Comparison of ENCODE assay signal across 8 cellular contexts in genomic region chr3:24678441-24678865, GRCh38.
DNase-seq lines count a peak whose midpoint lies in the region; ATAC-seq lines count a peak whose summit lies in the region.

No MANE protein-coding gene starts in this region.

- ATAC-seq in GM18499 (IDR thresholded peaks at IDR 0.05; ENCODE audit: insufficient read depth, unreplicated experiment): peak; percentile 37
- peak; percentile 45 for ATAC-seq in HG03378 (IDR thresholded peaks at IDR 0.05; ENCODE audit: unreplicated experiment)
- ATAC-seq in GM21786 (IDR thresholded peaks at IDR 0.05; ENCODE audit: unreplicated experiment): no peak

- no peaks in the 10 kb centered on the region for H3K9me3 Mint-ChIP-seq in activated naive CD4-positive, alpha-beta T cell treated with anti-CD3 and anti-CD28 coated beads, Interleukin-2, amount 10 ng/mL, durations not matched to agents 7 days and 5 days

- H3K4me1 Mint-ChIP-seq in activated naive CD4-positive, alpha-beta T cell treated with anti-CD3 and anti-CD28 coated beads, Interleukin-2, amount 10 ng/mL, durations not matched to agents 7 days and 5 days: peaks cover 9% of the 10 kb centered on the region

- H3K36me3 Mint-ChIP-seq in activated naive CD4-positive, alpha-beta T cell treated with anti-CD3 and anti-CD28 coated beads, Interleukin-2, amount 10 ng/mL, durations not matched to agents 7 days and 5 days: no peaks in the 10 kb centered on the region

- peak overlapping the region; percentile 14 for H3K4me3 Mint-ChIP-seq in activated naive CD4-positive, alpha-beta T cell treated with anti-CD3 and anti-CD28 coated beads, Interleukin-2, amount 10 ng/mL, durations not matched to agents 7 days and 5 days

- DNase-seq in activated naive CD4-positive, alpha-beta T cell treated with anti-CD3 and anti-CD28 coated beads, Interleukin-2, amount 10 ng/mL, durations not matched to agents 7 days and 5 days: peak; percentile 21
- DNase-seq in non-pigmented ciliary epithelial cell (ENCODE audit: low read depth) (peak; percentile 97), D341Med (ENCODE audit: low spot score) (no peak), NCI-H1436 treated with DMSO at 0.1 percent for 48 hours (lab: John Stamatoyannopoulos, UW) (no peak), iPS-NIHi7 (ENCODE audit: extremely low spot score) (no peak)

- CTCF ChIA-PET in activated naive CD4-positive, alpha-beta T cell treated with anti-CD3 and anti-CD28 coated beads, Interleukin-2, amount 10 ng/mL, durations not matched to agents 7 days and 5 days (lab: Charles Lee): no interaction called here

- peaks cover 6% of the 10 kb centered on the region for H3K27me3 Mint-ChIP-seq in activated naive CD4-positive, alpha-beta T cell treated with anti-CD3 and anti-CD28 coated beads, Interleukin-2, amount 10 ng/mL, durations not matched to agents 7 days and 5 days

- H3K27ac Mint-ChIP-seq in activated naive CD4-positive, alpha-beta T cell treated with anti-CD3 and anti-CD28 coated beads, Interleukin-2, amount 10 ng/mL, durations not matched to agents 7 days and 5 days: no peak overlapping the region

Comparison
In these comparisons a context has a peak if more than half of its experiments do, and no peak if none do; other contexts are left out.
1. DNase-seq: peak in activated naive CD4-positive, alpha-beta T cell treated with anti-CD3 and anti-CD28 coated beads, Interleukin-2, amount 10 ng/mL, durations not matched to agents 7 days and 5 days (single experiment) and non-pigmented ciliary epithelial cell (single experiment); none in D341Med (single experiment), NCI-H1436 treated with DMSO at 0.1 percent for 48 hours (single experiment) and iPS-NIHi7 (single experiment).